8 cellular contexts compared by ENCODE assay signal in genomic region chr19:10566658-10567410, GRCh38. TPM values are rescaled to one million over a fixed set of nuclear protein-coding genes. Genes with fewer than 3 reads are reported as not detected.
DNase-seq lines count a peak whose midpoint lies in the region; ATAC-seq and TF ChIP-seq lines count a peak whose summit lies in the region.

No MANE protein-coding gene starts in this region.

- in situ Hi-C loops in brain microvascular endothelial cell (cut with HindIII; ENCODE audit: low pct_ligation_motif_present, low sequenced_read_pairs) = no loop called here

- ATAC-seq in naive thymus-derived CD8-positive, alpha-beta T cell = peak; percentile 12 to 26

- no peaks in the 10 kb centered on the region for H3K36me3 ChIP-seq in brain microvascular endothelial cell (replicated peaks)

- POLR2A ChIA-PET in naive thymus-derived CD8-positive, alpha-beta T cell (lab: Charles Lee) = interaction anchor here (0.5 to 8.6 kb wide), 16 partner anchors 14 to 464 kb away, joined by 3 to 159 read pairs (median 4); partner anchors contain the start of genes ANGPTL6, ATG4D, KEAP1 and TMED1

- H3K4me3 ChIP-seq in brain microvascular endothelial cell (ENCODE audit: low read depth, low read length) = no peak overlapping the region

- DNase-seq in NK-92 treated with Interleukin-12 subunit alpha and Interleukin-12 subunit beta, amount 100 ng/mL, for 24 hours (lab: John Stamatoyannopoulos, UW) = peak; percentile 67
- no peak for DNase-seq in NK-92 (lab: John Stamatoyannopoulos, UW; ENCODE audit: unreplicated experiment)
- peak; percentile 47 for DNase-seq in SKM-1 (lab: John Stamatoyannopoulos, UW; ENCODE audit: unreplicated experiment)
- DNase-seq in brain microvascular endothelial cell = no peak
- DNase-seq in naive thymus-derived CD8-positive, alpha-beta T cell = peak; percentile 34 to 84 (median 63)
- no peak for DNase-seq in HuH-7.5 (ENCODE audit: low spot score)
- no peak for DNase-seq in DMS 273 treated with DMSO at 0.1 percent for 48 hours (lab: John Stamatoyannopoulos, UW)
- no peak for DNase-seq in NCI-H2081 treated with DMSO at 0.1 percent for 48 hours (lab: John Stamatoyannopoulos, UW)

- peaks cover 30 to 49% (median 43%) of the 10 kb centered on the region in 4 donors for H3K4me1 Mint-ChIP-seq in naive thymus-derived CD8-positive, alpha-beta T cell

- no peaks in the 10 kb centered on the region for H3K27me3 ChIP-seq in brain microvascular endothelial cell (replicated peaks)

- no peaks in the 10 kb centered on the region for H3K27me3 Mint-ChIP-seq in naive thymus-derived CD8-positive, alpha-beta T cell

- H3K4me3 Mint-ChIP-seq in naive thymus-derived CD8-positive, alpha-beta T cell = peak overlapping the region; percentile 83 to 100 (median 98)

- peak overlapping the region; percentile 34 for H3K27ac ChIP-seq in brain microvascular endothelial cell

- peak overlapping the region; percentile 88 to 99 (median 98) for H3K27ac Mint-ChIP-seq in naive thymus-derived CD8-positive, alpha-beta T cell

- TF ChIP-seq CTCF in brain microvascular endothelial cell (IDR thresholded peaks at IDR 0.05; ENCODE audit: low read depth, low read length, missing control alignments) = no peak

- H3K9me3 Mint-ChIP-seq in naive thymus-derived CD8-positive, alpha-beta T cell = no peaks in the 10 kb centered on the region

- H3K36me3 Mint-ChIP-seq in naive thymus-derived CD8-positive, alpha-beta T cell = peaks cover 5 to 14% (median 6%) of the 10 kb centered on the region in 3 donors

RNA-seq across cellular contexts. Expression of gene KRI1, which starts 1.0 kb away (rescaled TPM):
- 10 to 100 TPM; 57.8 to 68.4 TPM for total RNA-seq in naive thymus-derived CD8-positive, alpha-beta T cell
- polyA plus RNA-seq in naive thymus-derived CD8-positive, alpha-beta T cell = 10 to 100 TPM; 12.8 to 46.9 (median 20.9) TPM

RNA-seq across cellular contexts. Expression of gene CDKN2D, which starts 1.9 kb away (rescaled TPM):
- total RNA-seq in naive thymus-derived CD8-positive, alpha-beta T cell = 10 to 100 TPM; 27.2 to 28.1 TPM
- polyA plus RNA-seq in naive thymus-derived CD8-positive, alpha-beta T cell = 100 to 1,000 TPM in 2 of 3 donors, 10 to 100 TPM in 1; 81.6 to 145 (median 108) TPM

RNA-seq across cellular contexts. Expression of gene AP1M2, which starts 20.3 kb away (rescaled TPM):
- not detected for total RNA-seq in naive thymus-derived CD8-positive, alpha-beta T cell
- under 1 TPM in 1 of 3 donors, not detected in 2; 0.25 TPM for polyA plus RNA-seq in naive thymus-derived CD8-positive, alpha-beta T cell

RNA-seq across cellular contexts. Expression of gene ATG4D, which starts 23.1 kb away (rescaled TPM):
- total RNA-seq in naive thymus-derived CD8-positive, alpha-beta T cell = 10 to 100 TPM; 52.0 to 53.4 TPM
- 10 to 100 TPM in 2 of 3 donors, 1 to 10 TPM in 1; 9.2 to 19.3 (median 12.2) TPM for polyA plus RNA-seq in naive thymus-derived CD8-positive, alpha-beta T cell

RNA-seq across cellular contexts. Expression of gene S1PR5, which starts 49.6 kb away (rescaled TPM):
- total RNA-seq in naive thymus-derived CD8-positive, alpha-beta T cell = under 1 TPM; 0.81 to 0.85 TPM
- 10 to 100 TPM in 1 of 3 donors, 1 to 10 TPM in 1, under 1 TPM in 1; 0.99 to 77.2 (median 2.1) TPM for polyA plus RNA-seq in naive thymus-derived CD8-positive, alpha-beta T cell

Comparison
In these comparisons a context has a peak if more than half of its experiments do, and no peak if none do; other contexts are left out.
1. DNase-seq: peak in NK-92 treated with Interleukin-12 subunit alpha and Interleukin-12 subunit beta, amount 100 ng/mL, for 24 hours (single experiment), SKM-1 (single experiment) and naive thymus-derived CD8-positive, alpha-beta T cell (10 of 10); none in NK-92 (single experiment), brain microvascular endothelial cell (single experiment), HuH-7.5 (single experiment), DMS 273 treated with DMSO at 0.1 percent for 48 hours (single experiment) and NCI-H2081 treated with DMSO at 0.1 percent for 48 hours (single experiment).